Comparison of ENCODE assay signal across 1 cellular context in genomic region chr9:83167126-83167525, GRCh38.
TF ChIP-seq lines count a peak whose summit lies in the region.

No MANE protein-coding gene starts in this region.

TF ChIP-seq in HEK293T, 16 proteins besides CTCF, POLR2A, EP300 and RAD21 (continued from another document):
- TF ChIP-seq PKNOX1 (IDR thresholded peaks at IDR 0.05), result no peak
- TF ChIP-seq L3MBTL2 (conservative IDR thresholded peaks at IDR 0.05), result no peak
- TF ChIP-seq HDGF (IDR thresholded peaks at IDR 0.05; ENCODE audit: borderline replicate concordance), result no peak
- TF ChIP-seq FOXK2 (IDR thresholded peaks at IDR 0.05), result no peak
